ENCODE assay signal across 19 cellular contexts in genomic region chr2:230657906-230658305, GRCh38. TPM values are rescaled to one million over a fixed set of nuclear protein-coding genes. Genes with fewer than 3 reads are reported as not detected.
DNase-seq lines count a peak whose midpoint lies in the region; ATAC-seq, FAIRE-seq and TF ChIP-seq lines count a peak whose summit lies in the region.
"Had no signal": no experiment of that assay in that cellular context is flagged by ENCODE, and none has a peak within 500 bp of the region (broad histone marks: within the 10 kb centered on the region; RNA-seq: fewer than 3 reads in every experiment).

No MANE protein-coding gene starts in this region.

- peaks cover 51 to 53% of the 10 kb centered on the region in 2 donors for H3K4me1 ChIP-seq in naive thymus-derived CD4-positive, alpha-beta T cell (ENCODE audit: control insufficient read depth in 2 of 2, insufficient read depth in 2 of 2, low read length in 2 of 2)
- no peaks in the 10 kb centered on the region for H3K4me1 ChIP-seq in aorta (ENCODE audit: control insufficient read depth in 1 of 2, insufficient read depth in 2 of 2, low read length in 2 of 2)
- H3K4me1 ChIP-seq: neural progenitor cell had no signal

- peak; percentile 26 to 27 for DNase-seq in activated CD4-positive, alpha-beta T cell treated with anti-CD3 and anti-CD28 coated beads, Interleukin-2, amount 50 U/mL, for 48 hours
- no peak for DNase-seq in activated CD4-positive, alpha-beta T cell treated with anti-CD3 and anti-CD28 coated beads, Interleukin-2, amount 50 U/mL, for 1 hour
- DNase-seq in GM12892 (ENCODE audit: insufficient read length) (no peak), aorta (no peak), COR-L47 (lab: John Stamatoyannopoulos, UW) (no peak), dermis blood vessel endothelial cell (no peak)
- DNase-seq in activated T-cell treated with anti-CD3 and anti-CD28 coated beads, Interleukin-2, amount 50 U/mL, for 72 hours: peak in 1 of 2 donors; percentile 29
- DNase-seq in naive thymus-derived CD4-positive, alpha-beta T cell: no peak
- DNase-seq: cerebellar nuclear complex, DMS79, mesendoderm, MG63, NCI-H82 had no signal

- H3K9me3 Mint-ChIP-seq in activated T-cell treated with anti-CD3 and anti-CD28 coated beads, Interleukin-2, amount 50 U/mL, for 72 hours: no peaks in the 10 kb centered on the region
- H3K9me3 Mint-ChIP-seq in naive thymus-derived CD4-positive, alpha-beta T cell: no peaks in the 10 kb centered on the region
- H3K9me3 Mint-ChIP-seq: neural progenitor cell had no signal

- CTCF ChIA-PET in naive thymus-derived CD4-positive, alpha-beta T cell (lab: Charles Lee): no interaction called here

- H3K4me1 Mint-ChIP-seq in activated T-cell treated with anti-CD3 and anti-CD28 coated beads, Interleukin-2, amount 50 U/mL, for 72 hours (ENCODE audit: low read depth): peaks cover 87% of the 10 kb centered on the region
- H3K4me1 Mint-ChIP-seq in naive thymus-derived CD4-positive, alpha-beta T cell: peaks cover 54 to 81% (median 77%) of the 10 kb centered on the region in 7 donors

- no peak for ATAC-seq in activated T-cell treated with anti-CD3 and anti-CD28 coated beads, Interleukin-2, amount 50 U/mL, for 72 hours (replicated peaks in 1 of 2)
- no peak for ATAC-seq in naive thymus-derived CD4-positive, alpha-beta T cell
- ATAC-seq in aorta (ENCODE audit: low FRiP score): no peak

- H3K4me3 Mint-ChIP-seq in activated T-cell treated with anti-CD3 and anti-CD28 coated beads, Interleukin-2, amount 50 U/mL, for 72 hours: peak overlapping the region; percentile 87 to 91
- H3K4me3 Mint-ChIP-seq in naive thymus-derived CD4-positive, alpha-beta T cell: peak overlapping the region in 2 of 10 donors; percentile 87 to 92
- H3K4me3 Mint-ChIP-seq: neural progenitor cell had no signal

- peak overlapping the region; percentile 97 for H3K27ac Mint-ChIP-seq in activated T-cell treated with anti-CD3 and anti-CD28 coated beads, Interleukin-2, amount 50 U/mL, for 72 hours
- peak overlapping the region in 5 of 9 donors; percentile 32 to 98 (median 81) for H3K27ac Mint-ChIP-seq in naive thymus-derived CD4-positive, alpha-beta T cell

- POLR2A ChIA-PET in naive thymus-derived CD4-positive, alpha-beta T cell (lab: Charles Lee): no interaction called here

- FAIRE-seq in GM12892 (lab: Jason Lieb, UNC): peak; percentile 51
- FAIRE-seq: A204.1, endometrium had no signal

- no peaks in the 10 kb centered on the region for H3K27me3 Mint-ChIP-seq in activated T-cell treated with anti-CD3 and anti-CD28 coated beads, Interleukin-2, amount 50 U/mL, for 72 hours (ENCODE audit: low read depth)
- H3K27me3 Mint-ChIP-seq in naive thymus-derived CD4-positive, alpha-beta T cell: no peaks in the 10 kb centered on the region

- H3K4me3 ChIP-seq in naive thymus-derived CD4-positive, alpha-beta T cell (ENCODE audit: low read length): no peak overlapping the region
- H3K4me3 ChIP-seq in aorta (ENCODE audit: low read length in 2 of 2): no peak overlapping the region
- H3K4me3 ChIP-seq: hepatocyte, MG63, neural progenitor cell, SK-N-MC had no signal

- H3K36me3 Mint-ChIP-seq in activated T-cell treated with anti-CD3 and anti-CD28 coated beads, Interleukin-2, amount 50 U/mL, for 72 hours (ENCODE audit: insufficient read depth in 2 of 2): peaks cover 0 to 2% of the 10 kb centered on the region in 2 donors
- peaks cover 0 to 22% (median 0%) of the 10 kb centered on the region in 5 donors for H3K36me3 Mint-ChIP-seq in naive thymus-derived CD4-positive, alpha-beta T cell
- H3K36me3 Mint-ChIP-seq: neural progenitor cell had no signal

- H3K36me3 ChIP-seq in naive thymus-derived CD4-positive, alpha-beta T cell (ENCODE audit: control insufficient read depth in 2 of 3, insufficient read depth in 3 of 3, low read length in 3 of 3): no peaks in the 10 kb centered on the region
- no peaks in the 10 kb centered on the region for H3K36me3 ChIP-seq in aorta (ENCODE audit: control insufficient read depth in 1 of 2, insufficient read depth in 2 of 2, low read length in 1 of 2)
- H3K36me3 ChIP-seq: MG63, neural progenitor cell had no signal

- H3K27ac ChIP-seq in naive thymus-derived CD4-positive, alpha-beta T cell (ENCODE audit: low read depth, low read length): no peak overlapping the region
- no peak overlapping the region for H3K27ac ChIP-seq in aorta (ENCODE audit: low read depth in 1 of 2, low read length in 2 of 2)
- H3K27ac ChIP-seq: C4-2B, hepatocyte, neural progenitor cell, SK-N-MC had no signal

- no peaks in the 10 kb centered on the region for H3K27me3 ChIP-seq in naive thymus-derived CD4-positive, alpha-beta T cell (ENCODE audit: control insufficient read depth in 2 of 2, insufficient read depth in 2 of 2, low read length in 2 of 2)
- H3K27me3 ChIP-seq in aorta (ENCODE audit: control insufficient read depth in 1 of 2, insufficient read depth in 2 of 2, low read length in 1 of 2): no peaks in the 10 kb centered on the region
- H3K27me3 ChIP-seq: hepatocyte, MG63, neural progenitor cell had no signal

- TF ChIP-seq POLR2A in GM12892 (IDR thresholded peaks at IDR 0.05; ENCODE audit: low read depth, low read length): no peak

- intact Hi-C loops in naive thymus-derived CD4-positive, alpha-beta T cell (cut with micrococcal nuclease): no loop called here
- intact Hi-C loops in aorta (cut with DNase I): no loop called here

- no peaks in the 10 kb centered on the region for H3K9me3 ChIP-seq in naive thymus-derived CD4-positive, alpha-beta T cell (ENCODE audit: control insufficient read depth in 2 of 3, low read length in 3 of 3)
- H3K9me3 ChIP-seq in aorta (ENCODE audit: control insufficient read depth, low read length): no peaks in the 10 kb centered on the region
- H3K9me3 ChIP-seq: MG63 had no signal

- WGBS in aorta, 2 donors: 94 to 95% methylated on average over 10 of the region's 10 CpGs

RNA-seq across cellular contexts. Expression of gene CAB39, which starts 54.7 kb away (rescaled TPM):
- 68.8 TPM for polyA plus RNA-seq in GM12892 (2012; ENCODE audit: missing spikeins)
- total RNA-seq in activated T-cell treated with anti-CD3 and anti-CD28 coated beads, Interleukin-2, amount 50 U/mL, for 72 hours: 100 to 1,000 TPM; 130 to 149 TPM
- total RNA-seq in naive thymus-derived CD4-positive, alpha-beta T cell: 100 to 1,000 TPM in 2 of 5 experiments, 10 to 100 TPM in 3; 71.0 to 186 (median 95.4) TPM
- polyA plus RNA-seq in naive thymus-derived CD4-positive, alpha-beta T cell: 10 to 100 TPM; 73.1 to 79.4 TPM
- total RNA-seq in aorta: 10 to 100 TPM; 80.4 to 81.1 TPM
- 10 to 100 TPM; 27.3 to 57.8 TPM for polyA plus RNA-seq in aorta
- 71.0 and 97.2 TPM in 2 replicates for total RNA-seq in dermis blood vessel endothelial cell

Comparison
In these comparisons a context has a peak if more than half of its experiments do, and no peak if none do; other contexts are left out.
1. DNase-seq: peak in activated CD4-positive, alpha-beta T cell treated with anti-CD3 and anti-CD28 coated beads, Interleukin-2, amount 50 U/mL, for 48 hours (2 of 2); none in activated CD4-positive, alpha-beta T cell treated with anti-CD3 and anti-CD28 coated beads, Interleukin-2, amount 50 U/mL, for 1 hour (single experiment), GM12892 (single experiment), naive thymus-derived CD4-positive, alpha-beta T cell (0 of 9), aorta (0 of 2), COR-L47 (single experiment) and dermis blood vessel endothelial cell (single experiment).